1 cellular context compared by ENCODE assay signal in the genomic region with DNA sequence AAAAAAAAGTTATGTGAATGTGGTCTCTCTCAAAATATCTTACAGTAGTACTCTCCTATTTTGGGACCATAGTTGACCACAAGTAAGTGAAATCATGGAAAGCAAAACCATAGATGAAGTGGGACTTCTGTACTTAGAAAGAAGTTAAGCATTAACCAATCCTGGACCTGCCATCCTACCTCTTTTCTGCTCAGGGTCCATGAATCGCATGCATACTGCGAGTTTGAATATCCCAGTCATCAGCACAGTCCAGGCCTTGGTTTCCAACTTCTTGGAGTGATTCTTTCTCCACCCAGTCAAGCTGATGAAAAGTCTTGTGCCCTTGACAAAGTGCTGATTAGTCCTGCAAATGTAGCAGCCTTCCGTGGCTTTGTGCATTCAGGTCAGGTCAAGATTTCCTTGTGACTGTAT.
TF ChIP-seq lines count a peak whose summit lies in the region.

No MANE protein-coding gene starts in this region.

TF ChIP-seq in HEK293, 187 proteins besides CTCF, POLR2A, EP300 and RAD21 (continued from another document):
- no peak for TF ChIP-seq ZNF280C (tag by site-specific recombination; IDR thresholded peaks at IDR 0.05)
- TF ChIP-seq, protein P1, sequence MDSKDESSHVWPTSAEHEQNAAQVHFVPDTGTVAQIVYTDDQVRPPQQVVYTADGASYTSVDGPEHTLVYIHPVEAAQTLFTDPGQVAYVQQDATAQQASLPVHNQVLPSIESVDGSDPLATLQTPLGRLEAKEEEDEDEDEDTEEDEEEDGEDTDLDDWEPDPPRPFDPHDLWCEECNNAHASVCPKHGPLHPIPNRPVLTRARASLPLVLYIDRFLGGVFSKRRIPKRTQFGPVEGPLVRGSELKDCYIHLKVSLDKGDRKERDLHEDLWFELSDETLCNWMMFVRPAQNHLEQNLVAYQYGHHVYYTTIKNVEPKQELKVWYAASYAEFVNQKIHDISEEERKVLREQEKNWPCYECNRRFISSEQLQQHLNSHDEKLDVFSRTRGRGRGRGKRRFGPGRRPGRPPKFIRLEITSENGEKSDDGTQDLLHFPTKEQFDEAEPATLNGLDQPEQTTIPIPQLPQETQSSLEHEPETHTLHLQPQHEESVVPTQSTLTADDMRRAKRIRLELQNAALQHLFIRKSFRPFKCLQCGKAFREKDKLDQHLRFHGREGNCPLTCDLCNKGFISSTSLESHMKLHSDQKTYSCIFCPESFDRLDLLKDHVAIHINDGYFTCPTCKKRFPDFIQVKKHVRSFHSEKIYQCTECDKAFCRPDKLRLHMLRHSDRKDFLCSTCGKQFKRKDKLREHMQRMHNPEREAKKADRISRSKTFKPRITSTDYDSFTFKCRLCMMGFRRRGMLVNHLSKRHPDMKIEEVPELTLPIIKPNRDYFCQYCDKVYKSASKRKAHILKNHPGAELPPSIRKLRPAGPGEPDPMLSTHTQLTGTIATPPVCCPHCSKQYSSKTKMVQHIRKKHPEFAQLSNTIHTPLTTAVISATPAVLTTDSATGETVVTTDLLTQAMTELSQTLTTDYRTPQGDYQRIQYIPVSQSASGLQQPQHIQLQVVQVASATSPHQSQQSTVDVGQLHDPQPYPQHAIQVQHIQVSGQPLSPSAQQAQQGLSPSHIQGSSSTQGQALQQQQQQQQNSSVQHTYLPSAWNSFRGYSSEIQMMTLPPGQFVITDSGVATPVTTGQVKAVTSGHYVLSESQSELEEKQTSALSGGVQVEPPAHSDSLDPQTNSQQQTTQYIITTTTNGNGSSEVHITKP (tag by site-specific recombination; IDR thresholded peaks at IDR 0.05): 0 out of 2 replicates have a peak, but pooled peaks have one; percentile 22
- no peak for TF ChIP-seq ZNF48 (tag by site-specific recombination; IDR thresholded peaks at IDR 0.05)
- no peak for TF ChIP-seq ZNF121 (tag by site-specific recombination; IDR thresholded peaks at IDR 0.05)
- no peak for TF ChIP-seq ZNF37A (tag by site-specific recombination; IDR thresholded peaks at IDR 0.05)
- TF ChIP-seq ZNF239 (tag by site-specific recombination; IDR thresholded peaks at IDR 0.05): peak; percentile 81; the same call in 1 of the 2 replicates
- TF ChIP-seq SCRT1 (tag by site-specific recombination; IDR thresholded peaks at IDR 0.05; ENCODE audit: borderline replicate concordance): no peak
- TF ChIP-seq ZNF423 (tag by site-specific recombination; IDR thresholded peaks at IDR 0.05): no peak
- no peak for TF ChIP-seq ZFP3 (tag by site-specific recombination; IDR thresholded peaks at IDR 0.05; ENCODE audit: low read depth)
- TF ChIP-seq KLF10 (tag by site-specific recombination; IDR thresholded peaks at IDR 0.05): no peak
- no peak for TF ChIP-seq OVOL3 (tag by site-specific recombination; IDR thresholded peaks at IDR 0.05)
